30 cellular contexts compared by ENCODE assay signal in the genomic region with DNA sequence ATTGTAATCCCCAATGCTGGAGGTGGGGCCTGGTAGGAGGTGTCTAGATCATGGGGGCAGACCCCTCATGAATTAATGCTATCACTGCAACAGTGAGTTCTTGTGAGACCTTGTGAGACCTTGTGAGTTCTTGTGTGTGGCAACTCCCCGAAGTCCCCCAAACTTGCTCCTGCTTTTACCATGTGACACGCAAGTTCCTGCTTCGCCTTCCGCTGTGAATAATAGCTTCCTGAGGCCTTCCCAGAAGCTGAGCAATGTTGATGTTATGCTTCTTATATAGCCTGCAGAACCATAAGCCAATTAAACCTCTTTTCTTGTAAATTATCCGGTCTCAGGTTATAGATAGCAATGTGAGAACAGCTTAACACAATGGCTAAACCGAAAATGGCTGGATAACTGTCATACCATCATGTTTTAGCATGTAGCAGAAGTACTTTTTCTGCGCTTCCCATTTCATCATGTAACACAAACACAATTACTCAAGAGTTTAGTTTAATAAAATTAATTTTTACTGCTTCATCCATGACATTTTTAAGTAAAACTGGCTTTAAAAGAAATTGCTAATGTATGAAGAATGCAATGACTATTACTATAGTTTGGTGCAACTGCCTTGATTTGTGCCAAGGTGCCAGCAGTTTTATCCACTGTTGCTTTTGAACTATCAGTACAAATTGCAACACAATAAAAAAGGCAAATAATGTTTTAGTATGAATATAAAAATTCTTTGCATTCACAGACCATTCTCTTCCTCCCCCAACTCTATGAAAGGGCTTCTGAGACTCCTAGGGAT.
DNase-seq lines count a peak whose midpoint lies in the region; ATAC-seq and TF ChIP-seq lines count a peak whose summit lies in the region.
"Had no signal": no experiment of that assay in that cellular context is flagged by ENCODE, and none has a peak within 500 bp of the region (broad histone marks: within the 10 kb centered on the region; RNA-seq: fewer than 3 reads in every experiment).

No MANE protein-coding gene starts in this region.

- TF ChIP-seq CTCF in SK-N-SH (IDR thresholded peaks at IDR 0.05) (no peak), hepatocyte (IDR thresholded peaks at IDR 0.05; ENCODE audit: poor library complexity) (no peak), WERI-Rb-1 (IDR thresholded peaks at IDR 0.05; ENCODE audit: low read depth, low read length) (no peak)

- H3K9ac ChIP-seq in SK-N-SH (no peak overlapping the region), adipocyte (ENCODE audit: low read length) (no peak overlapping the region)

- TF ChIP-seq EP300 in SK-N-SH (IDR thresholded peaks at IDR 0.05; ENCODE audit: borderline replicate concordance in 1 of 2, low read depth in 1 of 2, low read length in 1 of 2), result no peak

- H3F3A ChIP-seq in SK-N-SH (replicated peaks; ENCODE audit: insufficient read depth), result peaks cover 6% of the 10 kb centered on the region

- H3K36me3 ChIP-seq in SK-N-SH (replicated peaks in 1 of 2; ENCODE audit: control insufficient read depth in 1 of 2, insufficient read depth in 2 of 2, low read length in 1 of 2), result peaks cover 2 to 9% of the 10 kb centered on the region in 2 experiments
- no peaks in the 10 kb centered on the region for H3K36me3 ChIP-seq in adipocyte (ENCODE audit: control insufficient read depth, insufficient read depth, low read length, severe bottlenecking)
- no peaks in the 10 kb centered on the region for H3K36me3 ChIP-seq in hepatocyte (replicated peaks; ENCODE audit: insufficient read depth, low read depth)
- no peaks in the 10 kb centered on the region for H3K36me3 ChIP-seq in WERI-Rb-1
- H3K36me3 ChIP-seq: gastrocnemius medialis had no signal

- 97% methylated on average over 7 of the region's 7 CpGs for WGBS in SK-N-SH (ENCODE audit: low lambda C conversion rate)
- WGBS in hepatocyte (ENCODE audit: low lambda C conversion rate, missing lambda C conversion rate), result 91% methylated on average over 7 of the region's 7 CpGs

- H3K4me2 ChIP-seq in SK-N-SH (no peak overlapping the region), hepatocyte (no peak overlapping the region)

- H3K79me2 ChIP-seq in SK-N-SH (ENCODE audit: insufficient read depth) (0 out of 2 replicates have a peak, but pooled peaks cover 6% of the 10 kb centered on the region), hepatocyte (peaks cover 31% of the 10 kb centered on the region)

- POLR2A ChIA-PET in SK-N-SH (lab: Yijun Ruan, JAX), result no interaction called here

- H3K9me3 ChIP-seq in SK-N-SH (no peaks in the 10 kb centered on the region), adipocyte (ENCODE audit: control insufficient read depth, low read length) (no peaks in the 10 kb centered on the region), hepatocyte (ENCODE audit: low read depth) (no peaks in the 10 kb centered on the region), WERI-Rb-1 (ENCODE audit: severe bottlenecking) (no peaks in the 10 kb centered on the region)
- H3K9me3 ChIP-seq: gastrocnemius medialis had no signal

- H3K4me3 ChIP-seq in SK-N-SH (ENCODE audit: low read depth in 2 of 2, low read length in 1 of 2) (no peak overlapping the region), adipocyte (ENCODE audit: low read length) (peak overlapping the region; percentile 18), hepatocyte (no peak overlapping the region), WERI-Rb-1 (ENCODE audit: low read depth, low read length) (no peak overlapping the region)
- H3K4me3 ChIP-seq: gastrocnemius medialis, lung had no signal

- CTCF ChIA-PET in SK-N-SH (lab: Yijun Ruan, JAX), result interaction anchor here (0.9 to 1.6 kb wide), 3 partner anchors 8 to 21 kb away, joined by 3 to 5 read pairs (median 4); no protein-coding TSS in a partner anchor

- no peak overlapping the region for H2AFZ ChIP-seq in SK-N-SH (ENCODE audit: low read depth)
- H2AFZ ChIP-seq in hepatocyte, result no peak overlapping the region

- H3K4me1 ChIP-seq in SK-N-SH (ENCODE audit: control insufficient read depth in 1 of 2, insufficient read depth in 2 of 2, low read depth in 1 of 2, low read length in 1 of 2) (peaks cover 11 to 14% of the 10 kb centered on the region in 2 experiments; a peak in 3 of 4 replicates), adipocyte (ENCODE audit: control insufficient read depth, insufficient read depth, low read length) (peaks cover 13% of the 10 kb centered on the region), hepatocyte (ENCODE audit: insufficient read depth) (peaks cover 18% of the 10 kb centered on the region)
- H3K4me1 ChIP-seq: gastrocnemius medialis had no signal

- H3K27ac ChIP-seq in SK-N-SH (ENCODE audit: low read depth in 2 of 2, low read length in 1 of 2) (no peak overlapping the region), hepatocyte (peak overlapping the region; percentile 16), WERI-Rb-1 (no peak overlapping the region)
- H3K27ac ChIP-seq: gastrocnemius medialis had no signal

- H3K27me3 ChIP-seq in SK-N-SH (ENCODE audit: insufficient read depth) (no peaks in the 10 kb centered on the region), adipocyte (replicated peaks; ENCODE audit: control insufficient read depth, insufficient read depth, low read length) (no peaks in the 10 kb centered on the region), hepatocyte (no peaks in the 10 kb centered on the region), WERI-Rb-1 (ENCODE audit: insufficient read depth, low read depth, severe bottlenecking) (no peaks in the 10 kb centered on the region)
- H3K27me3 ChIP-seq: gastrocnemius medialis had no signal

- peak; percentile 25; the same call in 1 of the 3 replicates for ATAC-seq in SK-N-SH treated with all-trans-retinoic acid at 6 μM for 48 hours
- no peak for ATAC-seq in GM21619 (IDR thresholded peaks at IDR 0.05; ENCODE audit: unreplicated experiment)
- ATAC-seq in GM18858 (IDR thresholded peaks at IDR 0.05; ENCODE audit: unreplicated experiment), result no peak
- ATAC-seq: activated naive CD4-positive, alpha-beta T cell treated with anti-CD3 and anti-CD28 coated beads, Interleukin-2, amount 50 U/mL, for 72 hours; effector memory CD8-positive, alpha-beta T cell; gastrocnemius medialis; natural killer cell treated with Interleukin-12 subunit alpha and Interleukin-12 subunit beta and Interleukin-15 and Interleukin-18, amount 100 ng/mL, for 72 hours; Panc1; stimulated activated effector memory CD8-positive, alpha-beta T cell treated with anti-CD3 and anti-CD28 coated beads, Interleukin-12 subunit alpha, Interleukin-12 subunit beta, amount 100 ng/mL, for 72 hours had no signal

- H4K20me1 ChIP-seq in SK-N-SH (ENCODE audit: insufficient read depth) (no peaks in the 10 kb centered on the region), hepatocyte (ENCODE audit: insufficient read depth, poor library complexity, severe bottlenecking) (no peaks in the 10 kb centered on the region)

- no peak for DNase-seq in SK-N-SH
- peak; percentile 17 for DNase-seq in adipocyte (ENCODE audit: low read depth)
- DNase-seq in hepatocyte (ENCODE audit: low spot score), result no peak
- no peak for DNase-seq in WERI-Rb-1
- DNase-seq in SW480 (ENCODE audit: low spot score), result no peak
- DNase-seq: 8988T; activated CD4-positive, alpha-beta T cell treated with anti-CD3 and anti-CD28 coated beads for 4 hours; CD4-positive, alpha-beta T cell; central memory CD4-positive, alpha-beta T cell; cortex of kidney; DND-41; effector memory CD8-positive, alpha-beta T cell; gastrocnemius medialis; H7; Karpas-422; NCI-H1417; NCI-H2029; NCI-H524 treated with DMSO at 0.1 percent for 48 hours; NK-92 treated with Interleukin-12 subunit alpha and Interleukin-12 subunit beta, amount 100 ng/mL, for 24 hours; SHP77; stimulated activated CD4-positive, alpha-beta T cell treated with anti-CD3 and anti-CD28 coated beads, Interleukin-15, amount 100 ng/mL, for 24 hours; trophoblast cell had no signal

- no peaks in the 10 kb centered on the region for H3K9me2 ChIP-seq in SK-N-SH
- H3K9me2 ChIP-seq in hepatocyte (replicated peaks; ENCODE audit: insufficient read depth), result no peaks in the 10 kb centered on the region

- no peak for TF ChIP-seq RAD21 in SK-N-SH (IDR thresholded peaks at IDR 0.05; ENCODE audit: low read length)

TF ChIP-seq in SK-N-SH treated with all-trans-retinoic acid at 6 μM for 48 hours, 23 proteins besides CTCF, POLR2A, EP300 and RAD21 (continues in another document):
- no peak for TF ChIP-seq ZC3H10 (CRISPR knock-in tag; IDR thresholded peaks at IDR 0.05)
- TF ChIP-seq TCF4 (CRISPR knock-in tag; IDR thresholded peaks at IDR 0.05; ENCODE audit: borderline replicate concordance), result no peak
- no peak for TF ChIP-seq TOX (CRISPR knock-in tag; IDR thresholded peaks at IDR 0.05; ENCODE audit: borderline replicate concordance)
- TF ChIP-seq ARNTL (CRISPR knock-in tag; IDR thresholded peaks at IDR 0.05; ENCODE audit: borderline replicate concordance, low read depth), result no peak
- TF ChIP-seq GLIS3 (CRISPR knock-in tag; IDR thresholded peaks at IDR 0.05), result no peak

TF ChIP-seq in SK-N-SH, 30 proteins besides CTCF, POLR2A, EP300 and RAD21:
- TF ChIP-seq, protein P1, sequence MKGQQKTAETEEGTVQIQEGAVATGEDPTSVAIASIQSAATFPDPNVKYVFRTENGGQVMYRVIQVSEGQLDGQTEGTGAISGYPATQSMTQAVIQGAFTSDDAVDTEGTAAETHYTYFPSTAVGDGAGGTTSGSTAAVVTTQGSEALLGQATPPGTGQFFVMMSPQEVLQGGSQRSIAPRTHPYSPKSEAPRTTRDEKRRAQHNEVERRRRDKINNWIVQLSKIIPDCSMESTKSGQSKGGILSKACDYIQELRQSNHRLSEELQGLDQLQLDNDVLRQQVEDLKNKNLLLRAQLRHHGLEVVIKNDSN (IDR thresholded peaks at IDR 0.05; ENCODE audit: borderline replicate concordance, low read depth), result no peak
- TF ChIP-seq RCOR1 (IDR thresholded peaks at IDR 0.05; ENCODE audit: low read length) (no peak), SIN3A (IDR thresholded peaks at IDR 0.05; ENCODE audit: borderline replicate concordance, low read depth, low read length) (no peak)
